ENCODE assay signal across 2 cellular contexts in the genomic region with DNA sequence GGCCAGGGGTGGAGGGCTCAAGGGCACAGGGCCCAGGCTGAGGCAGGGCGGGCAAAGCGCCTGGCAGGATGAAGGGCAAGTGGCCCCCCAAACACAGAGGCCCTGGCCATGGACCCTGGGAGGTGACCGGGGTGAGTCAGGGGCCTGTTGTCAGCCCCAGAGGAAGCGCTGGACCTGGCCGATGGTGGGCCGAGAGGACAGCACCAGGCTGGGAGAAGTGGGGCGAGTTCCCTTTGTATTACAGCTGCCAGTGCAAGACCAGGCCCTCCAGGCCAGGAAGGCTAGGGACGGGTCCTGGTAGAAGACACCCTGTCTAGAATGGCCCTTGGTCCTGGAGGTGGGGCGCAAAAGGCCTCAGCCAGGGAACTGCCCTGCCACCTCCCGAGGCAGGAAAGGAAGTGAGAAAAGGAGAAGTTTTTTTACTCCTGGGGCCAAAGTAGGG.
TF ChIP-seq lines count a peak whose summit lies in the region.

No MANE protein-coding gene starts in this region.

TF ChIP-seq in GM12878, 131 proteins besides CTCF, POLR2A, EP300 and RAD21 (continues in another document):
- TF ChIP-seq RCOR1 (conservative IDR thresholded peaks at IDR 0.05; ENCODE audit: low read depth, low read length) = no peak
- TF ChIP-seq ZNF207 (IDR thresholded peaks at IDR 0.05; ENCODE audit: borderline replicate concordance) = no peak
- no peak for TF ChIP-seq RBBP5 (conservative IDR thresholded peaks at IDR 0.05)
- no peak for TF ChIP-seq NFYA (IDR thresholded peaks at IDR 0.05; ENCODE audit: borderline replicate concordance, low read depth, low read length)
- no peak for TF ChIP-seq SMAD1 (IDR thresholded peaks at IDR 0.05; ENCODE audit: low read depth, partially characterized antibody)
- TF ChIP-seq, protein P1, sequence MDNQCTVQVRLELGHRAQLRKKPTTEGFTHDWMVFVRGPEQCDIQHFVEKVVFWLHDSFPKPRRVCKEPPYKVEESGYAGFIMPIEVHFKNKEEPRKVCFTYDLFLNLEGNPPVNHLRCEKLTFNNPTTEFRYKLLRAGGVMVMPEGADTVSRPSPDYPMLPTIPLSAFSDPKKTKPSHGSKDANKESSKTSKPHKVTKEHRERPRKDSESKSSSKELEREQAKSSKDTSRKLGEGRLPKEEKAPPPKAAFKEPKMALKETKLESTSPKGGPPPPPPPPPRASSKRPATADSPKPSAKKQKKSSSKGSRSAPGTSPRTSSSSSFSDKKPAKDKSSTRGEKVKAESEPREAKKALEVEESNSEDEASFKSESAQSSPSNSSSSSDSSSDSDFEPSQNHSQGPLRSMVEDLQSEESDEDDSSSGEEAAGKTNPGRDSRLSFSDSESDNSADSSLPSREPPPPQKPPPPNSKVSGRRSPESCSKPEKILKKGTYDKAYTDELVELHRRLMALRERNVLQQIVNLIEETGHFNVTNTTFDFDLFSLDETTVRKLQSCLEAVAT (IDR thresholded peaks at IDR 0.05) = no peak
- TF ChIP-seq, protein P2, sequence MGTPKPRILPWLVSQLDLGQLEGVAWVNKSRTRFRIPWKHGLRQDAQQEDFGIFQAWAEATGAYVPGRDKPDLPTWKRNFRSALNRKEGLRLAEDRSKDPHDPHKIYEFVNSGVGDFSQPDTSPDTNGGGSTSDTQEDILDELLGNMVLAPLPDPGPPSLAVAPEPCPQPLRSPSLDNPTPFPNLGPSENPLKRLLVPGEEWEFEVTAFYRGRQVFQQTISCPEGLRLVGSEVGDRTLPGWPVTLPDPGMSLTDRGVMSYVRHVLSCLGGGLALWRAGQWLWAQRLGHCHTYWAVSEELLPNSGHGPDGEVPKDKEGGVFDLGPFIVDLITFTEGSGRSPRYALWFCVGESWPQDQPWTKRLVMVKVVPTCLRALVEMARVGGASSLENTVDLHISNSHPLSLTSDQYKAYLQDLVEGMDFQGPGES (IDR thresholded peaks at IDR 0.05) = no peak
- peak; percentile 42; the same call in 1 of the 2 replicates for TF ChIP-seq SPI1 (IDR thresholded peaks at IDR 0.05; ENCODE audit: borderline replicate concordance, insufficient read depth, low read depth, low read length)
- TF ChIP-seq CBFB (IDR thresholded peaks at IDR 0.05; ENCODE audit: low read depth) = no peak
- TF ChIP-seq, protein P3, sequence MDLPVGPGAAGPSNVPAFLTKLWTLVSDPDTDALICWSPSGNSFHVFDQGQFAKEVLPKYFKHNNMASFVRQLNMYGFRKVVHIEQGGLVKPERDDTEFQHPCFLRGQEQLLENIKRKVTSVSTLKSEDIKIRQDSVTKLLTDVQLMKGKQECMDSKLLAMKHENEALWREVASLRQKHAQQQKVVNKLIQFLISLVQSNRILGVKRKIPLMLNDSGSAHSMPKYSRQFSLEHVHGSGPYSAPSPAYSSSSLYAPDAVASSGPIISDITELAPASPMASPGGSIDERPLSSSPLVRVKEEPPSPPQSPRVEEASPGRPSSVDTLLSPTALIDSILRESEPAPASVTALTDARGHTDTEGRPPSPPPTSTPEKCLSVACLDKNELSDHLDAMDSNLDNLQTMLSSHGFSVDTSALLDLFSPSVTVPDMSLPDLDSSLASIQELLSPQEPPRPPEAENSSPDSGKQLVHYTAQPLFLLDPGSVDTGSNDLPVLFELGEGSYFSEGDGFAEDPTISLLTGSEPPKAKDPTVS (IDR thresholded peaks at IDR 0.05; ENCODE audit: low read depth, low read length) = no peak
- no peak for TF ChIP-seq ESRRA (IDR thresholded peaks at IDR 0.05; ENCODE audit: low read length)
- TF ChIP-seq TCF3 (IDR thresholded peaks at IDR 0.05; ENCODE audit: borderline replicate concordance, insufficient read depth, low read depth, low read length) = no peak
- TF ChIP-seq RUNX3 (IDR thresholded peaks at IDR 0.05; ENCODE audit: low read length) = no peak
- TF ChIP-seq BRCA1 (IDR thresholded peaks at IDR 0.05; ENCODE audit: low read depth, low read length) = no peak
- no peak for TF ChIP-seq SP1 (IDR thresholded peaks at IDR 0.05; ENCODE audit: low read depth, low read length)
- TF ChIP-seq ETV6 (conservative IDR thresholded peaks at IDR 0.05 in 1 of 2, IDR thresholded peaks at IDR 0.05 in 1 of 2; ENCODE audit: borderline replicate concordance in 1 of 2, low read depth in 1 of 2) = no peak
- TF ChIP-seq WRNIP1 (IDR thresholded peaks at IDR 0.05; ENCODE audit: borderline replicate concordance, low read depth, low read length) = no peak
- TF ChIP-seq ZNF24 (IDR thresholded peaks at IDR 0.05) = no peak
- no peak for TF ChIP-seq ATF7 (IDR thresholded peaks at IDR 0.05; ENCODE audit: low read depth)
- no peak for TF ChIP-seq BMI1 (IDR thresholded peaks at IDR 0.05; ENCODE audit: borderline replicate concordance)
- TF ChIP-seq, protein P4, sequence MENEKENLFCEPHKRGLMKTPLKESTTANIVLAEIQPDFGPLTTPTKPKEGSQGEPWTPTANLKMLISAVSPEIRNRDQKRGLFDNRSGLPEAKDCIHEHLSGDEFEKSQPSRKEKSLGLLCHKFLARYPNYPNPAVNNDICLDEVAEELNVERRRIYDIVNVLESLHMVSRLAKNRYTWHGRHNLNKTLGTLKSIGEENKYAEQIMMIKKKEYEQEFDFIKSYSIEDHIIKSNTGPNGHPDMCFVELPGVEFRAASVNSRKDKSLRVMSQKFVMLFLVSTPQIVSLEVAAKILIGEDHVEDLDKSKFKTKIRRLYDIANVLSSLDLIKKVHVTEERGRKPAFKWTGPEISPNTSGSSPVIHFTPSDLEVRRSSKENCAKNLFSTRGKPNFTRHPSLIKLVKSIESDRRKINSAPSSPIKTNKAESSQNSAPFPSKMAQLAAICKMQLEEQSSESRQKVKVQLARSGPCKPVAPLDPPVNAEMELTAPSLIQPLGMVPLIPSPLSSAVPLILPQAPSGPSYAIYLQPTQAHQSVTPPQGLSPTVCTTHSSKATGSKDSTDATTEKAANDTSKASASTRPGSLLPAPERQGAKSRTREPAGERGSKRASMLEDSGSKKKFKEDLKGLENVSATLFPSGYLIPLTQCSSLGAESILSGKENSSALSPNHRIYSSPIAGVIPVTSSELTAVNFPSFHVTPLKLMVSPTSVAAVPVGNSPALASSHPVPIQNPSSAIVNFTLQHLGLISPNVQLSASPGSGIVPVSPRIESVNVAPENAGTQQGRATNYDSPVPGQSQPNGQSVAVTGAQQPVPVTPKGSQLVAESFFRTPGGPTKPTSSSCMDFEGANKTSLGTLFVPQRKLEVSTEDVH (IDR thresholded peaks at IDR 0.05; ENCODE audit: low read depth, partially characterized antibody) = no peak
- no peak for TF ChIP-seq YY1 (IDR thresholded peaks at IDR 0.05; ENCODE audit: low read depth, low read length)
- TF ChIP-seq BACH1 (IDR thresholded peaks at IDR 0.05; ENCODE audit: borderline replicate concordance) = no peak
- no peak for TF ChIP-seq NR2C2 (IDR thresholded peaks at IDR 0.05; ENCODE audit: borderline replicate concordance, control insufficient read depth, insufficient read length, low read depth)
- no peak for TF ChIP-seq LARP7 (IDR thresholded peaks at IDR 0.05)
- TF ChIP-seq EED (IDR thresholded peaks at IDR 0.05; ENCODE audit: low read depth) = peak; percentile 29; the same call in 1 of the 2 replicates
- TF ChIP-seq DPF2 (IDR thresholded peaks at IDR 0.05) = 0 out of 2 replicates have a peak, but pooled peaks have one; percentile 15
- TF ChIP-seq TCF12 (IDR thresholded peaks at IDR 0.05; ENCODE audit: low read depth, low read length) = no peak
- TF ChIP-seq FOXK2 (IDR thresholded peaks at IDR 0.05) = no peak
- no peak for TF ChIP-seq SRF (IDR thresholded peaks at IDR 0.05; ENCODE audit: low read depth in 2 of 2, low read length in 2 of 2)

TF ChIP-seq in HEK293T, 16 proteins besides CTCF, POLR2A, EP300 and RAD21:
- TF ChIP-seq ZNF384 (IDR thresholded peaks at IDR 0.05) = no peak
- no peak for TF ChIP-seq NFRKB (IDR thresholded peaks at IDR 0.05)
- TF ChIP-seq FOXK2 (IDR thresholded peaks at IDR 0.05) = no peak
- no peak for TF ChIP-seq L3MBTL2 (conservative IDR thresholded peaks at IDR 0.05)
- no peak for TF ChIP-seq FOXA1 (IDR thresholded peaks at IDR 0.05)
- TF ChIP-seq ELF4 (IDR thresholded peaks at IDR 0.05) = no peak
- TF ChIP-seq ARNT (IDR thresholded peaks at IDR 0.05) = no peak
- no peak for TF ChIP-seq SP1 (IDR thresholded peaks at IDR 0.05)
- TF ChIP-seq HDGF (IDR thresholded peaks at IDR 0.05; ENCODE audit: borderline replicate concordance) = no peak
- TF ChIP-seq FOXM1 (IDR thresholded peaks at IDR 0.05; ENCODE audit: borderline replicate concordance) = no peak
- no peak for TF ChIP-seq SUZ12 (IDR thresholded peaks at IDR 0.05)
- no peak for TF ChIP-seq LEF1 (IDR thresholded peaks at IDR 0.05; ENCODE audit: borderline replicate concordance)
- TF ChIP-seq CTBP1 (IDR thresholded peaks at IDR 0.05; ENCODE audit: borderline replicate concordance) = no peak
- no peak for TF ChIP-seq TARDBP (IDR thresholded peaks at IDR 0.05)
- TF ChIP-seq, protein P5, sequence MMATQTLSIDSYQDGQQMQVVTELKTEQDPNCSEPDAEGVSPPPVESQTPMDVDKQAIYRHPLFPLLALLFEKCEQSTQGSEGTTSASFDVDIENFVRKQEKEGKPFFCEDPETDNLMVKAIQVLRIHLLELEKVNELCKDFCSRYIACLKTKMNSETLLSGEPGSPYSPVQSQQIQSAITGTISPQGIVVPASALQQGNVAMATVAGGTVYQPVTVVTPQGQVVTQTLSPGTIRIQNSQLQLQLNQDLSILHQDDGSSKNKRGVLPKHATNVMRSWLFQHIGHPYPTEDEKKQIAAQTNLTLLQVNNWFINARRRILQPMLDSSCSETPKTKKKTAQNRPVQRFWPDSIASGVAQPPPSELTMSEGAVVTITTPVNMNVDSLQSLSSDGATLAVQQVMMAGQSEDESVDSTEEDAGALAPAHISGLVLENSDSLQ (IDR thresholded peaks at IDR 0.05) = no peak
- no peak for TF ChIP-seq BHLHE40 (IDR thresholded peaks at IDR 0.05; ENCODE audit: borderline replicate concordance)
